ENCODE assay signal across 12 cellular contexts in genomic region chr17:61750656-61751055, GRCh38.
DNase-seq lines count a peak whose midpoint lies in the region; ATAC-seq and TF ChIP-seq lines count a peak whose summit lies in the region.
"Had no signal": no experiment of that assay in that cellular context is flagged by ENCODE, and none has a peak within 500 bp of the region (broad histone marks: within the 10 kb centered on the region; RNA-seq: fewer than 3 reads in every experiment).

No MANE protein-coding gene starts in this region.

- no peaks in the 10 kb centered on the region for H3K27me3 ChIP-seq in psoas muscle (ENCODE audit: insufficient read depth in 3 of 3, low read length in 2 of 3)
- H3K27me3 ChIP-seq: breast epithelium had no signal

- H3K4me1 ChIP-seq in psoas muscle: no peaks in the 10 kb centered on the region
- H3K4me1 ChIP-seq: breast epithelium had no signal

- no peak for TF ChIP-seq CTCF in psoas muscle (IDR thresholded peaks at IDR 0.05)

- peak; percentile 95 for ATAC-seq in GM19035 (IDR thresholded peaks at IDR 0.05; ENCODE audit: unreplicated experiment)
- peak; percentile 84 for ATAC-seq in HG02763 (IDR thresholded peaks at IDR 0.05; ENCODE audit: unreplicated experiment)
- peak; percentile 95 for ATAC-seq in HG03571 (IDR thresholded peaks at IDR 0.05; ENCODE audit: unreplicated experiment)
- no peak for ATAC-seq in psoas muscle
- ATAC-seq: left lobe of liver, right cardiac atrium had no signal

- intact Hi-C loops in psoas muscle (cut with DNase I): no loop called here

- no peak overlapping the region for H3K27ac ChIP-seq in psoas muscle
- H3K27ac ChIP-seq: breast epithelium had no signal

- H3K36me3 ChIP-seq in psoas muscle (ENCODE audit: insufficient read depth in 1 of 2, low read depth in 1 of 2): no peaks in the 10 kb centered on the region
- H3K36me3 ChIP-seq: breast epithelium had no signal

- DNase-seq in AML-193 (lab: John Stamatoyannopoulos, UW) (peak; percentile 97 to 98), cortex of kidney (lab: John Stamatoyannopoulos, UW) (no peak), DMS 273 treated with DMSO at 0.1 percent for 48 hours (lab: John Stamatoyannopoulos, UW) (no peak), mucosa of gallbladder (ENCODE audit: low spot score) (no peak), psoas muscle (no peak)
- DNase-seq: NCI-H345, right cardiac atrium had no signal

- WGBS in psoas muscle, 3 donors: 88 to 100% (median 91%) methylated on average over 1 of the region's 1 CpG

- peaks cover 8% of the 10 kb centered on the region for H3K9me3 ChIP-seq in psoas muscle

- H3K4me3 ChIP-seq in psoas muscle: no peak overlapping the region
- H3K4me3 ChIP-seq: breast epithelium had no signal

Comparison
In these comparisons a context has a peak if more than half of its experiments do, and no peak if none do; other contexts are left out.
1. DNase-seq: peak in AML-193 (2 of 2); none in cortex of kidney (single experiment), DMS 273 treated with DMSO at 0.1 percent for 48 hours (single experiment), mucosa of gallbladder (single experiment) and psoas muscle (0 of 2).
2. ATAC-seq: peak in GM19035 (single experiment), HG02763 (single experiment) and HG03571 (single experiment); none in psoas muscle (0 of 4).